In genomic region chr10:83539528-83540308, GRCh38 we compare ENCODE assay signal across 8 cellular contexts.
A peak's percentile ranks its signal among the peaks of the same experiment; 100 is the strongest.
DNase-seq lines count a peak whose midpoint lies in the region; ATAC-seq and TF ChIP-seq lines count a peak whose summit lies in the region.

No MANE protein-coding gene starts in this region.

- peaks cover 0 to 10% (median 2%) of the 10 kb centered on the region in 9 donors for H3K9me3 Mint-ChIP-seq in naive thymus-derived CD8-positive, alpha-beta T cell
- H3K9me3 Mint-ChIP-seq in CD14-positive monocyte: peaks cover 0 to 2% (median 0%) of the 10 kb centered on the region in 7 donors

- no peaks in the 10 kb centered on the region for H3K27me3 Mint-ChIP-seq in naive thymus-derived CD8-positive, alpha-beta T cell
- no peaks in the 10 kb centered on the region for H3K27me3 Mint-ChIP-seq in CD14-positive monocyte (ENCODE audit: low read depth in 3 of 3)

- no peaks in the 10 kb centered on the region for H3K36me3 Mint-ChIP-seq in naive thymus-derived CD8-positive, alpha-beta T cell
- H3K36me3 Mint-ChIP-seq in CD14-positive monocyte: no peaks in the 10 kb centered on the region

- no peak for TF ChIP-seq CTCF in GM06990 (IDR thresholded peaks at IDR 0.05; ENCODE audit: insufficient read depth, low read length, poor library complexity, severe bottlenecking)
- TF ChIP-seq CTCF in mucosa of descending colon (IDR thresholded peaks at IDR 0.05): no peak
- no peak for TF ChIP-seq CTCF in CD14-positive monocyte (IDR thresholded peaks at IDR 0.05)

- H3K4me3 Mint-ChIP-seq in naive thymus-derived CD8-positive, alpha-beta T cell: no peak overlapping the region
- H3K4me3 Mint-ChIP-seq in CD14-positive monocyte: no peak overlapping the region

- ATAC-seq in HG02623 (IDR thresholded peaks at IDR 0.05; ENCODE audit: unreplicated experiment) (peak; percentile 58), mucosa of descending colon (peak; percentile 48)
- ATAC-seq in naive thymus-derived CD8-positive, alpha-beta T cell: no peak

- no peak overlapping the region for H3K27ac Mint-ChIP-seq in naive thymus-derived CD8-positive, alpha-beta T cell
- H3K27ac Mint-ChIP-seq in CD14-positive monocyte: no peak overlapping the region

- H3K4me1 ChIP-seq in mucosa of descending colon (ENCODE audit: low read depth) (no peaks in the 10 kb centered on the region), SJCRH30 (no peaks in the 10 kb centered on the region)

- H3K9me3 ChIP-seq in mucosa of descending colon (no peaks in the 10 kb centered on the region), SJCRH30 (replicated peaks) (no peaks in the 10 kb centered on the region)

- H3K4me1 Mint-ChIP-seq in naive thymus-derived CD8-positive, alpha-beta T cell: no peaks in the 10 kb centered on the region
- H3K4me1 Mint-ChIP-seq in CD14-positive monocyte: no peaks in the 10 kb centered on the region

- H3K4me3 ChIP-seq in GM06990 (replicated peaks; ENCODE audit: low read depth, low read length) (peak overlapping the region; percentile 50), mucosa of descending colon (no peak overlapping the region), SJCRH30 (no peak overlapping the region)

- H3K36me3 ChIP-seq in GM06990 (ENCODE audit: control insufficient read depth, insufficient read depth, low read length) (no peaks in the 10 kb centered on the region), mucosa of descending colon (ENCODE audit: low read depth) (no peaks in the 10 kb centered on the region), SJCRH30 (no peaks in the 10 kb centered on the region)

- H3K27me3 ChIP-seq in GM06990 (replicated peaks; ENCODE audit: control insufficient read depth, insufficient read depth, low read length): no peaks in the 10 kb centered on the region
- no peaks in the 10 kb centered on the region for H3K27me3 ChIP-seq in SJCRH30

- POLR2A ChIA-PET in naive thymus-derived CD8-positive, alpha-beta T cell (lab: Charles Lee): no interaction called here

- DNase-seq in GM06990 (ENCODE audit: extremely low read depth, insufficient read length) (peak; percentile 60), mucosa of descending colon (peak in 2 of 3 donors; percentile 7 to 56), NCI-H748 treated with DMSO at 0.1 percent for 48 hours (lab: John Stamatoyannopoulos, UW) (no peak), SJCRH30 (no peak), CD14-positive monocyte (ENCODE audit: low spot score) (no peak)
- no peak for DNase-seq in naive thymus-derived CD8-positive, alpha-beta T cell

- intact Hi-C loops in mucosa of descending colon (cut with DNase I, micrococcal nuclease): no loop called here
- intact Hi-C loops in CD14-positive monocyte (cut with micrococcal nuclease): no loop called here

- H3K27ac ChIP-seq in angular gyrus (ENCODE audit: low read depth, low read length) (peak overlapping the region; percentile 67), SJCRH30 (no peak overlapping the region)

Comparison
In these comparisons a context has a peak if more than half of its experiments do, and no peak if none do; other contexts are left out.
1. DNase-seq: peak in GM06990 (single experiment) and mucosa of descending colon (2 of 3); none in NCI-H748 treated with DMSO at 0.1 percent for 48 hours (single experiment), SJCRH30 (0 of 2), naive thymus-derived CD8-positive, alpha-beta T cell (0 of 10) and CD14-positive monocyte (single experiment).
2. ATAC-seq: peak in HG02623 (single experiment) and mucosa of descending colon (single experiment); none in naive thymus-derived CD8-positive, alpha-beta T cell (0 of 2).